In the genomic region with DNA sequence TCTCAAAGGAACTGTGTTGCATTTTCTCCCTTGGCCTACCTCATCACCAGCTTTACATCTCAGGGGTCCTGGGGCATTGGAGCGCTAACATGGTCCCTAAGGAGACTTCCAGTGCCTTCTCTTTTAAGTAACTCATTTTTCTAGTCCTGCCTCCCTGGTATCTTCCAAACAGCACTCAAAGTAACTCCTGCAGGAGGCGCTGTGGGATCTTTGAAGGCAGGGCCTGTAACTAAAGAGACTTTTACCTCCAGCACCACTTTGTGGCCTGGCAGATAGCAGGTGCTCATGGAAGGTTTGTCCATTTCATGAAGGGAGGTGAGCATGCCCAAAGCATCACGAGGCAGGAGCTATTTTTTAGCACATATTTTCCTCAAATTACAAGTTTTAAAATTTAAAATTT, we compare ENCODE assay signal across 9 cellular contexts.
DNase-seq lines count a peak whose midpoint lies in the region; ATAC-seq, FAIRE-seq and TF ChIP-seq lines count a peak whose summit lies in the region.
"Had no signal": no experiment of that assay in that cellular context is flagged by ENCODE, and none has a peak within 500 bp of the region (broad histone marks: within the 10 kb centered on the region; RNA-seq: fewer than 3 reads in every experiment).

No MANE protein-coding gene starts in this region.

- H3K27ac ChIP-seq in CD4-positive, alpha-beta T cell (ENCODE audit: low read depth, low read length), result no peak overlapping the region
- H3K27ac ChIP-seq in CD8-positive, alpha-beta memory T cell (ENCODE audit: low read depth, low read length), result no peak overlapping the region
- no peak overlapping the region for H3K27ac ChIP-seq in prostate gland

- H3K36me3 ChIP-seq in CD8-positive, alpha-beta memory T cell (ENCODE audit: insufficient read depth, low read length), result no peaks in the 10 kb centered on the region
- no peaks in the 10 kb centered on the region for H3K36me3 ChIP-seq in prostate gland

- DNase-seq in D341Med (ENCODE audit: low spot score), result peak; percentile 33
- peak; percentile 12 for DNase-seq in GM19239 (ENCODE audit: insufficient read length, low spot score)
- peak; percentile 18 for DNase-seq in NCI-H1092 treated with DMSO at 0.1 percent for 48 hours (lab: John Stamatoyannopoulos, UW)
- peak; percentile 27 for DNase-seq in activated naive CD8-positive, alpha-beta T cell treated with anti-CD3 and anti-CD28 coated beads for 36 hours
- peak; percentile 41 for DNase-seq in medulla oblongata (ENCODE audit: extremely low spot score)
- no peak for DNase-seq in CD4-positive, alpha-beta T cell
- no peak for DNase-seq in CD8-positive, alpha-beta memory T cell
- DNase-seq in prostate gland (ENCODE audit: low spot score), result no peak

- 68% methylated on average over 3 of the region's 3 CpGs for WGBS in prostate gland

- H3K4me1 Mint-ChIP-seq in activated naive CD8-positive, alpha-beta T cell treated with anti-CD3 and anti-CD28 coated beads for 36 hours, result no peaks in the 10 kb centered on the region
- H3K4me1 Mint-ChIP-seq in CD4-positive, alpha-beta T cell (ENCODE audit: low read depth), result no peaks in the 10 kb centered on the region
- H3K4me1 Mint-ChIP-seq in CD8-positive, alpha-beta memory T cell, result no peaks in the 10 kb centered on the region

- peaks cover 5% of the 10 kb centered on the region for H3K27me3 Mint-ChIP-seq in activated naive CD8-positive, alpha-beta T cell treated with anti-CD3 and anti-CD28 coated beads for 36 hours
- H3K27me3 Mint-ChIP-seq in CD4-positive, alpha-beta T cell, result peaks cover 12% of the 10 kb centered on the region
- no peaks in the 10 kb centered on the region for H3K27me3 Mint-ChIP-seq in CD8-positive, alpha-beta memory T cell

- TF ChIP-seq POLR2A in prostate gland (IDR thresholded peaks at IDR 0.05), result no peak

- no peaks in the 10 kb centered on the region for H3K4me1 ChIP-seq in CD8-positive, alpha-beta memory T cell (ENCODE audit: insufficient read depth, low read length)
- no peaks in the 10 kb centered on the region for H3K4me1 ChIP-seq in prostate gland (replicated peaks)

- intact Hi-C loops in CD4-positive, alpha-beta T cell (cut with DNase I, micrococcal nuclease), result no loop called here
- intact Hi-C loops in prostate gland (cut with DNase I), result no loop called here

- H3K9me3 ChIP-seq in CD4-positive, alpha-beta T cell (ENCODE audit: control insufficient read depth, low read length), result no peaks in the 10 kb centered on the region
- H3K9me3 ChIP-seq in CD8-positive, alpha-beta memory T cell (ENCODE audit: low read length), result no peaks in the 10 kb centered on the region
- H3K9me3 ChIP-seq in prostate gland, result no peaks in the 10 kb centered on the region

- no peak for TF ChIP-seq CTCF in CD4-positive, alpha-beta T cell (IDR thresholded peaks at IDR 0.05)
- no peak for TF ChIP-seq CTCF in prostate gland (IDR thresholded peaks at IDR 0.05)

- H3K4me3 ChIP-seq in CD8-positive, alpha-beta memory T cell (ENCODE audit: low read length), result no peak overlapping the region
- H3K4me3 ChIP-seq in prostate gland, result no peak overlapping the region

- no peak for ATAC-seq in CD4-positive, alpha-beta T cell (ENCODE audit: poor library complexity)

- H3K36me3 Mint-ChIP-seq in activated naive CD8-positive, alpha-beta T cell treated with anti-CD3 and anti-CD28 coated beads for 36 hours, result no peaks in the 10 kb centered on the region
- H3K36me3 Mint-ChIP-seq in CD4-positive, alpha-beta T cell (ENCODE audit: low read depth), result no peaks in the 10 kb centered on the region
- no peaks in the 10 kb centered on the region for H3K36me3 Mint-ChIP-seq in CD8-positive, alpha-beta memory T cell

- H3K9me3 Mint-ChIP-seq in activated naive CD8-positive, alpha-beta T cell treated with anti-CD3 and anti-CD28 coated beads for 36 hours, result no peaks in the 10 kb centered on the region
- H3K9me3 Mint-ChIP-seq in CD4-positive, alpha-beta T cell, result no peaks in the 10 kb centered on the region
- no peaks in the 10 kb centered on the region for H3K9me3 Mint-ChIP-seq in CD8-positive, alpha-beta memory T cell
- H3K9me3 Mint-ChIP-seq: dendritic cell treated with granulocyte-macrophage colony-stimulating factor and Interleukin-4, amounts not matched to agents 40 ng/mL and 50 ng/mL, for 4 days had no signal

- H3K27me3 ChIP-seq in CD4-positive, alpha-beta T cell (ENCODE audit: control insufficient read depth, insufficient read depth, low read length), result no peaks in the 10 kb centered on the region
- H3K27me3 ChIP-seq in CD8-positive, alpha-beta memory T cell (ENCODE audit: insufficient read depth, low read length, poor library complexity, severe bottlenecking), result no peaks in the 10 kb centered on the region
- no peaks in the 10 kb centered on the region for H3K27me3 ChIP-seq in prostate gland (replicated peaks; ENCODE audit: insufficient read depth)

- CTCF ChIA-PET in CD4-positive, alpha-beta T cell (lab: Charles Lee), result no interaction called here
- CTCF ChIA-PET in CD8-positive, alpha-beta memory T cell (lab: Charles Lee), result interaction anchor here (0.9 kb wide), 1 partner anchor 17 kb away, joined by 3 read pairs; no protein-coding TSS in a partner anchor

- no peak for FAIRE-seq in GM19239 (lab: Jason Lieb, UNC)

- POLR2A ChIA-PET in CD4-positive, alpha-beta T cell (lab: Charles Lee), result no interaction called here
- POLR2A ChIA-PET in CD8-positive, alpha-beta memory T cell (lab: Charles Lee), result no interaction called here

- no peak overlapping the region for H3K27ac Mint-ChIP-seq in activated naive CD8-positive, alpha-beta T cell treated with anti-CD3 and anti-CD28 coated beads for 36 hours
- no peak overlapping the region for H3K27ac Mint-ChIP-seq in CD4-positive, alpha-beta T cell
- no peak overlapping the region for H3K27ac Mint-ChIP-seq in CD8-positive, alpha-beta memory T cell
- H3K27ac Mint-ChIP-seq: dendritic cell treated with granulocyte-macrophage colony-stimulating factor and Interleukin-4, amounts not matched to agents 40 ng/mL and 50 ng/mL, for 4 days had no signal

- no peak overlapping the region for H3K4me3 Mint-ChIP-seq in activated naive CD8-positive, alpha-beta T cell treated with anti-CD3 and anti-CD28 coated beads for 36 hours
- H3K4me3 Mint-ChIP-seq in CD4-positive, alpha-beta T cell, result no peak overlapping the region
- no peak overlapping the region for H3K4me3 Mint-ChIP-seq in CD8-positive, alpha-beta memory T cell
- H3K4me3 Mint-ChIP-seq: dendritic cell treated with granulocyte-macrophage colony-stimulating factor and Interleukin-4, amounts not matched to agents 40 ng/mL and 50 ng/mL, for 4 days had no signal

Comparison
In these comparisons a context has a peak if more than half of its experiments do, and no peak if none do; other contexts are left out.
1. DNase-seq: peak in D341Med (single experiment), GM19239 (single experiment), NCI-H1092 treated with DMSO at 0.1 percent for 48 hours (single experiment), activated naive CD8-positive, alpha-beta T cell treated with anti-CD3 and anti-CD28 coated beads for 36 hours (single experiment) and medulla oblongata (single experiment); none in CD4-positive, alpha-beta T cell (0 of 10), CD8-positive, alpha-beta memory T cell (0 of 5) and prostate gland (single experiment).